9 cellular contexts compared by ENCODE assay signal in genomic region chr10:124693801-124694416, GRCh38. TPM values are rescaled to one million over a fixed set of nuclear protein-coding genes. Genes with fewer than 3 reads are reported as not detected.
DNase-seq lines count a peak whose midpoint lies in the region; ATAC-seq and TF ChIP-seq lines count a peak whose summit lies in the region.
"Had no signal": no experiment of that assay in that cellular context is flagged by ENCODE, and none has a peak within 500 bp of the region (broad histone marks: within the 10 kb centered on the region; RNA-seq: fewer than 3 reads in every experiment).

No MANE protein-coding gene starts in this region.

- H3K36me3 ChIP-seq in psoas muscle (ENCODE audit: insufficient read depth in 1 of 2, low read depth in 1 of 2) (peaks cover 0 to 17% of the 10 kb centered on the region in 2 donors), MG63 (peaks cover 18% of the 10 kb centered on the region)

- no peak for TF ChIP-seq CTCF in psoas muscle (IDR thresholded peaks at IDR 0.05)

- H3K9me3 ChIP-seq in psoas muscle, result no peaks in the 10 kb centered on the region
- H3K9me3 ChIP-seq in MG63, result no peaks in the 10 kb centered on the region

- H3K27me3 ChIP-seq in psoas muscle (ENCODE audit: insufficient read depth in 3 of 3, low read length in 2 of 3), result no peaks in the 10 kb centered on the region
- no peaks in the 10 kb centered on the region for H3K27me3 ChIP-seq in MG63

- whole genome bisulfite sequencing in psoas muscle, 3 donors, result 38 to 66% (median 45%) methylated on average over 10 of the region's 10 CpGs

- intact Hi-C loops in psoas muscle (cut with DNase I), result no loop called here

- peak; percentile 16 for DNase-seq in NCI-H1417 treated with DMSO at 0.1 percent for 48 hours (lab: John Stamatoyannopoulos, UW)
- peak in 1 of 2 donors; percentile 45 for DNase-seq in psoas muscle
- no peak for DNase-seq in NOMO-1 treated with DMSO at 0.1 percent for 48 hours (lab: John Stamatoyannopoulos, UW; ENCODE audit: unreplicated experiment)
- no peak for DNase-seq in MG63
- DNase-seq in SKM-1 treated with dmso at 0.1 percent for 144 hours (lab: John Stamatoyannopoulos, UW; ENCODE audit: unreplicated experiment), result no peak
- DNase-seq: activated gamma-delta T cell treated with Interleukin-2 at 50 U/mL for 16 hours had no signal

- H3K27ac ChIP-seq in cingulate gyrus (ENCODE audit: low read depth, low read length), result peak overlapping the region; percentile 91
- peak overlapping the region; percentile 91 for H3K27ac ChIP-seq in psoas muscle

- no peak overlapping the region for H3K4me3 ChIP-seq in psoas muscle
- H3K4me3 ChIP-seq in MG63, result no peak overlapping the region

- ATAC-seq in GM21423 (IDR thresholded peaks at IDR 0.05; ENCODE audit: unreplicated experiment), result peak; percentile 25
- peak; percentile 4 to 46 (median 30) for ATAC-seq in psoas muscle
- ATAC-seq in GM18498 (IDR thresholded peaks at IDR 0.05; ENCODE audit: unreplicated experiment), result no peak

- H3K4me1 ChIP-seq in psoas muscle, result peaks cover 58% of the 10 kb centered on the region

RNA-seq across cellular contexts. Expression of gene FAM53B, which starts 50.3 kb away (rescaled TPM):
- total RNA-seq in psoas muscle, result 100 to 1,000 TPM in 1 of 4 donors, 10 to 100 TPM in 3; 31.0 to 142 (median 43.1) TPM
- 100 to 1,000 TPM in 1 of 3 donors, 10 to 100 TPM in 2; 34.9 to 178 (median 55.8) TPM for polyA plus RNA-seq in psoas muscle
- total RNA-seq in MG63 (2014; rRNA removed; shearing (Covaris generic); ENCODE audit: low replicate concordance), result 14.4 and 15.8 TPM in 2 replicates
